In the genomic region with DNA sequence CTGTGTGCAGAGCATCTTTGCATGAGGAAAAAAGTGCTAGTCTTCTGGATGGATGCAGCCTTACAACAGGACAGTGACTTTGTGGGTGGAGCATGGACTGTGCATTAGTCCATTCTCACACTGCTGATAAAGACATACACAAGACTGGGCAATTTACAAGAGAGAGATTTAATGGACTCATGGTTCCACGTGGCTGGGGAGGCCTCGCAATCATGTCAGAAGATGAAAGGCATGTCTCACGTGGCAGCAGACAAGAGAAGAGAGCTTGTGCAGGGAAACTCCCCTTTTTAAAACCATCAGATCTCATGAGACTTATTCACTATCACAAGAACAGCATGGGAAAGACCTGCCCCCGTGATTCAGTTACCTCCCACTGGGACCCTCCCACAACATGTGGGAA, we compare ENCODE assay signal across 2 cellular contexts.
TF ChIP-seq lines count a peak whose summit lies in the region.

No MANE protein-coding gene starts in this region.

TF ChIP-seq in K562, 482 proteins besides CTCF, POLR2A, EP300 and RAD21:
- TF ChIP-seq, protein P1, sequence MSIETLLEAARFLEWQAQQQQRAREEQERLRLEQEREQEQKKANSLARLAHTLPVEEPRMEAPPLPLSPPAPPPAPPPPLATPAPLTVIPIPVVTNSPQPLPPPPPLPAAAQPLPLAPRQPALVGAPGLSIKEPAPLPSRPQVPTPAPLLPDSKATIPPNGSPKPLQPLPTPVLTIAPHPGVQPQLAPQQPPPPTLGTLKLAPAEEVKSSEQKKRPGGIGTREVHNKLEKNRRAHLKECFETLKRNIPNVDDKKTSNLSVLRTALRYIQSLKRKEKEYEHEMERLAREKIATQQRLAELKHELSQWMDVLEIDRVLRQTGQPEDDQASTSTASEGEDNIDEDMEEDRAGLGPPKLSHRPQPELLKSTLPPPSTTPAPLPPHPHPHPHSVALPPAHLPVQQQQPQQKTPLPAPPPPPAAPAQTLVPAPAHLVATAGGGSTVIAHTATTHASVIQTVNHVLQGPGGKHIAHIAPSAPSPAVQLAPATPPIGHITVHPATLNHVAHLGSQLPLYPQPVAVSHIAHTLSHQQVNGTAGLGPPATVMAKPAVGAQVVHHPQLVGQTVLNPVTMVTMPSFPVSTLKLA (conservative IDR thresholded peaks at IDR 0.05) = peak in 1 of 2 experiments; percentile 42; a peak in 1 of 4 replicates
- TF ChIP-seq L3MBTL2 (IDR thresholded peaks at IDR 0.05) (peak; percentile 61; the same call in 1 of the 2 replicates), BHLHE40 (IDR thresholded peaks at IDR 0.05; ENCODE audit: low read length) (peak; percentile 9; the same call in 1 of the 2 replicates)
- TF ChIP-seq, protein P2, sequence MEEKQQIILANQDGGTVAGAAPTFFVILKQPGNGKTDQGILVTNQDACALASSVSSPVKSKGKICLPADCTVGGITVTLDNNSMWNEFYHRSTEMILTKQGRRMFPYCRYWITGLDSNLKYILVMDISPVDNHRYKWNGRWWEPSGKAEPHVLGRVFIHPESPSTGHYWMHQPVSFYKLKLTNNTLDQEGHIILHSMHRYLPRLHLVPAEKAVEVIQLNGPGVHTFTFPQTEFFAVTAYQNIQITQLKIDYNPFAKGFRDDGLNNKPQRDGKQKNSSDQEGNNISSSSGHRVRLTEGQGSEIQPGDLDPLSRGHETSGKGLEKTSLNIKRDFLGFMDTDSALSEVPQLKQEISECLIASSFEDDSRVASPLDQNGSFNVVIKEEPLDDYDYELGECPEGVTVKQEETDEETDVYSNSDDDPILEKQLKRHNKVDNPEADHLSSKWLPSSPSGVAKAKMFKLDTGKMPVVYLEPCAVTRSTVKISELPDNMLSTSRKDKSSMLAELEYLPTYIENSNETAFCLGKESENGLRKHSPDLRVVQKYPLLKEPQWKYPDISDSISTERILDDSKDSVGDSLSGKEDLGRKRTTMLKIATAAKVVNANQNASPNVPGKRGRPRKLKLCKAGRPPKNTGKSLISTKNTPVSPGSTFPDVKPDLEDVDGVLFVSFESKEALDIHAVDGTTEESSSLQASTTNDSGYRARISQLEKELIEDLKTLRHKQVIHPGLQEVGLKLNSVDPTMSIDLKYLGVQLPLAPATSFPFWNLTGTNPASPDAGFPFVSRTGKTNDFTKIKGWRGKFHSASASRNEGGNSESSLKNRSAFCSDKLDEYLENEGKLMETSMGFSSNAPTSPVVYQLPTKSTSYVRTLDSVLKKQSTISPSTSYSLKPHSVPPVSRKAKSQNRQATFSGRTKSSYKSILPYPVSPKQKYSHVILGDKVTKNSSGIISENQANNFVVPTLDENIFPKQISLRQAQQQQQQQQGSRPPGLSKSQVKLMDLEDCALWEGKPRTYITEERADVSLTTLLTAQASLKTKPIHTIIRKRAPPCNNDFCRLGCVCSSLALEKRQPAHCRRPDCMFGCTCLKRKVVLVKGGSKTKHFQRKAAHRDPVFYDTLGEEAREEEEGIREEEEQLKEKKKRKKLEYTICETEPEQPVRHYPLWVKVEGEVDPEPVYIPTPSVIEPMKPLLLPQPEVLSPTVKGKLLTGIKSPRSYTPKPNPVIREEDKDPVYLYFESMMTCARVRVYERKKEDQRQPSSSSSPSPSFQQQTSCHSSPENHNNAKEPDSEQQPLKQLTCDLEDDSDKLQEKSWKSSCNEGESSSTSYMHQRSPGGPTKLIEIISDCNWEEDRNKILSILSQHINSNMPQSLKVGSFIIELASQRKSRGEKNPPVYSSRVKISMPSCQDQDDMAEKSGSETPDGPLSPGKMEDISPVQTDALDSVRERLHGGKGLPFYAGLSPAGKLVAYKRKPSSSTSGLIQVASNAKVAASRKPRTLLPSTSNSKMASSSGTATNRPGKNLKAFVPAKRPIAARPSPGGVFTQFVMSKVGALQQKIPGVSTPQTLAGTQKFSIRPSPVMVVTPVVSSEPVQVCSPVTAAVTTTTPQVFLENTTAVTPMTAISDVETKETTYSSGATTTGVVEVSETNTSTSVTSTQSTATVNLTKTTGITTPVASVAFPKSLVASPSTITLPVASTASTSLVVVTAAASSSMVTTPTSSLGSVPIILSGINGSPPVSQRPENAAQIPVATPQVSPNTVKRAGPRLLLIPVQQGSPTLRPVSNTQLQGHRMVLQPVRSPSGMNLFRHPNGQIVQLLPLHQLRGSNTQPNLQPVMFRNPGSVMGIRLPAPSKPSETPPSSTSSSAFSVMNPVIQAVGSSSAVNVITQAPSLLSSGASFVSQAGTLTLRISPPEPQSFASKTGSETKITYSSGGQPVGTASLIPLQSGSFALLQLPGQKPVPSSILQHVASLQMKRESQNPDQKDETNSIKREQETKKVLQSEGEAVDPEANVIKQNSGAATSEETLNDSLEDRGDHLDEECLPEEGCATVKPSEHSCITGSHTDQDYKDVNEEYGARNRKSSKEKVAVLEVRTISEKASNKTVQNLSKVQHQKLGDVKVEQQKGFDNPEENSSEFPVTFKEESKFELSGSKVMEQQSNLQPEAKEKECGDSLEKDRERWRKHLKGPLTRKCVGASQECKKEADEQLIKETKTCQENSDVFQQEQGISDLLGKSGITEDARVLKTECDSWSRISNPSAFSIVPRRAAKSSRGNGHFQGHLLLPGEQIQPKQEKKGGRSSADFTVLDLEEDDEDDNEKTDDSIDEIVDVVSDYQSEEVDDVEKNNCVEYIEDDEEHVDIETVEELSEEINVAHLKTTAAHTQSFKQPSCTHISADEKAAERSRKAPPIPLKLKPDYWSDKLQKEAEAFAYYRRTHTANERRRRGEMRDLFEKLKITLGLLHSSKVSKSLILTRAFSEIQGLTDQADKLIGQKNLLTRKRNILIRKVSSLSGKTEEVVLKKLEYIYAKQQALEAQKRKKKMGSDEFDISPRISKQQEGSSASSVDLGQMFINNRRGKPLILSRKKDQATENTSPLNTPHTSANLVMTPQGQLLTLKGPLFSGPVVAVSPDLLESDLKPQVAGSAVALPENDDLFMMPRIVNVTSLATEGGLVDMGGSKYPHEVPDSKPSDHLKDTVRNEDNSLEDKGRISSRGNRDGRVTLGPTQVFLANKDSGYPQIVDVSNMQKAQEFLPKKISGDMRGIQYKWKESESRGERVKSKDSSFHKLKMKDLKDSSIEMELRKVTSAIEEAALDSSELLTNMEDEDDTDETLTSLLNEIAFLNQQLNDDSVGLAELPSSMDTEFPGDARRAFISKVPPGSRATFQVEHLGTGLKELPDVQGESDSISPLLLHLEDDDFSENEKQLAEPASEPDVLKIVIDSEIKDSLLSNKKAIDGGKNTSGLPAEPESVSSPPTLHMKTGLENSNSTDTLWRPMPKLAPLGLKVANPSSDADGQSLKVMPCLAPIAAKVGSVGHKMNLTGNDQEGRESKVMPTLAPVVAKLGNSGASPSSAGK (IDR thresholded peaks at IDR 0.05) = peak; percentile 25; the same call in 1 of the 2 replicates

TF ChIP-seq in HepG2, 621 proteins besides CTCF, POLR2A, EP300 and RAD21:
- TF ChIP-seq, protein P1 (IDR thresholded peaks at IDR 0.05) = peak; percentile 50; the same call in 1 of the 2 replicates
